In genomic region chr16:70395345-70395901, GRCh38 we compare ENCODE assay signal across 8 cellular contexts. TPM values are rescaled to one million over a fixed set of nuclear protein-coding genes. Genes with fewer than 3 reads are reported as not detected.
A peak's percentile ranks its signal among the peaks of the same experiment; 100 is the strongest.
DNase-seq lines count a peak whose midpoint lies in the region; ATAC-seq and TF ChIP-seq lines count a peak whose summit lies in the region.

No MANE protein-coding gene starts in this region.

- no peak overlapping the region for H3K9ac ChIP-seq in HCT116 (ENCODE audit: low read length)

- no peak overlapping the region for H3K27ac ChIP-seq in HCT116 (ENCODE audit: low read depth, low read length)

- intact Hi-C loops in HCT116 (cut with micrococcal nuclease), result loop anchor here (1.0 kb wide), 1 partner anchor 60 kb away; no protein-coding TSS in a partner anchor

- no peaks in the 10 kb centered on the region for H4K20me1 ChIP-seq in HCT116 (ENCODE audit: insufficient read depth)

- TF ChIP-seq POLR2A in HCT116 (IDR thresholded peaks at IDR 0.05; ENCODE audit: borderline replicate concordance, extremely low read depth, insufficient read depth, insufficient read length), result no peak

- H3K9me3 ChIP-seq in HCT116 (ENCODE audit: control insufficient read depth in 1 of 2, insufficient read depth in 1 of 2, low read depth in 1 of 2, low read length in 2 of 2), result no peaks in the 10 kb centered on the region

- no peaks in the 10 kb centered on the region for H3K79me2 ChIP-seq in HCT116 (ENCODE audit: insufficient read depth, low read length)

- H3K4me2 ChIP-seq in HCT116 (ENCODE audit: low read length), result peak overlapping the region; percentile 17; the same call in 1 of the 2 replicates

- H3K4me3 ChIP-seq in HCT116 (replicated peaks in 1 of 2; ENCODE audit: low read depth in 1 of 2, low read length in 2 of 2), result no peak overlapping the region

- CTCF ChIA-PET in HCT116 (lab: Charles Lee), result no interaction called here

- TF ChIP-seq CTCF in HCT116 (IDR thresholded peaks at IDR 0.05 in 2 of 3, conservative IDR thresholded peaks at IDR 0.05 in 1 of 3; ENCODE audit: borderline replicate concordance in 1 of 3, insufficient read depth in 1 of 3, low read depth in 2 of 3, low read length in 2 of 3), result peak; percentile 80 to 93 (median 91)

- BruUV-seq in HCT116 (replicated peaks; lab: Mats Ljungman, UMichigan), result no TSS peak

- peak; percentile 94 for TF ChIP-seq RAD21 in HCT116 (IDR thresholded peaks at IDR 0.05; ENCODE audit: low read depth)

- H3K36me3 ChIP-seq in HCT116 (ENCODE audit: control insufficient read depth in 1 of 2, insufficient read depth in 2 of 2, low read length in 2 of 2), result no peaks in the 10 kb centered on the region

- RAD21 ChIA-PET in HCT116 (lab: Charles Lee; ENCODE audit: low non-redundant PET in 1 of 2, low total read pairs in 2 of 2, uncharacterized antibody in 2 of 2, unreplicated experiment in 2 of 2), result no interaction called here

- ATAC-seq in HCT116, result peak; percentile 92

- in situ Hi-C loops in Caki2 (cut with HindIII; ENCODE audit: low pct_unique_long_range_greater_than_20kb, low sequenced_read_pairs), result no loop called here

- no peaks in the 10 kb centered on the region for H3K27me3 ChIP-seq in HCT116 (ENCODE audit: insufficient read depth, low read length)

- H3K9me2 ChIP-seq in HCT116 (ENCODE audit: insufficient read depth), result no peaks in the 10 kb centered on the region

- peaks cover 0 to 29% of the 10 kb centered on the region in 2 experiments; a peak in 3 of 4 replicates for H3K4me1 ChIP-seq in HCT116 (ENCODE audit: control insufficient read depth in 1 of 2, insufficient read depth in 2 of 2, low read length in 2 of 2)

- POLR2A ChIA-PET in HCT116 (lab: Charles Lee), result interaction anchor here (2.3 kb wide), 1 partner anchor 14 kb away, joined by 7 read pairs; no protein-coding TSS in a partner anchor

- DNase-seq in Caki2 (ENCODE audit: low read depth), result peak; percentile 37
- DNase-seq in HCT116 (ENCODE audit: low read depth, low spot score), result no peak
- DNase-seq in SKM-1 (lab: John Stamatoyannopoulos, UW; ENCODE audit: unreplicated experiment), result peak; percentile 68
- DNase-seq in activated naive CD8-positive, alpha-beta T cell treated with anti-CD3 and anti-CD28 coated beads, Interleukin-2, amount 50 U/mL, for 16 hours (ENCODE audit: low read depth, low spot score), result peak; percentile 25
- peak; percentile 60 for DNase-seq in hepatic stellate cell (ENCODE audit: low spot score)
- peak; percentile 28 to 64 (median 61) for DNase-seq in stimulated activated CD4-positive, alpha-beta T cell treated with anti-CD3 and anti-CD28 coated beads, Interleukin-12 subunit alpha, Interleukin-12 subunit beta, amount 100 ng/mL, for 48 hours (ENCODE audit: low read depth in 2 of 3, low spot score in 1 of 3)
- no peak for DNase-seq in DMS79 treated with DMSO at 0.1 percent for 48 hours (lab: John Stamatoyannopoulos, UW)
- DNase-seq in NCI-H524 treated with DMSO at 0.1 percent for 48 hours (lab: John Stamatoyannopoulos, UW), result no peak

- no peak overlapping the region for H2AFZ ChIP-seq in HCT116 (ENCODE audit: low read depth, low read length, poor library complexity, severe bottlenecking)

TF ChIP-seq in HCT116, 20 proteins besides CTCF, POLR2A, EP300 and RAD21:
- no peak for TF ChIP-seq SRF (IDR thresholded peaks at IDR 0.05; ENCODE audit: low read depth)
- no peak for TF ChIP-seq ATF3 (IDR thresholded peaks at IDR 0.05)
- TF ChIP-seq EZH2phosphoT487 (IDR thresholded peaks at IDR 0.05; ENCODE audit: borderline replicate concordance), result no peak
- TF ChIP-seq JUND (IDR thresholded peaks at IDR 0.05), result no peak
- no peak for TF ChIP-seq POLR2AphosphoS5 (IDR thresholded peaks at IDR 0.05; ENCODE audit: low read depth, low read length)
- TF ChIP-seq ZBTB33 (IDR thresholded peaks at IDR 0.05; ENCODE audit: extremely low read depth, insufficient replicate concordance, low read length), result no peak
- TF ChIP-seq FOSL1 (IDR thresholded peaks at IDR 0.05; ENCODE audit: low read depth), result no peak
- no peak for TF ChIP-seq YY1 (IDR thresholded peaks at IDR 0.05; ENCODE audit: extremely low read depth, insufficient replicate concordance, low read depth, low read length)
- no peak for TF ChIP-seq MAX (IDR thresholded peaks at IDR 0.05)
- no peak for TF ChIP-seq REST (IDR thresholded peaks at IDR 0.05; ENCODE audit: low read depth)
- no peak for TF ChIP-seq EGR1 (IDR thresholded peaks at IDR 0.05; ENCODE audit: low read depth)
- no peak for TF ChIP-seq SIN3A (IDR thresholded peaks at IDR 0.05; ENCODE audit: low read depth)
- no peak for TF ChIP-seq SP1 (IDR thresholded peaks at IDR 0.05; ENCODE audit: low read depth)
- no peak for TF ChIP-seq EZH2 (IDR thresholded peaks at IDR 0.05)
- no peak for TF ChIP-seq CBX3 (IDR thresholded peaks at IDR 0.05; ENCODE audit: low read depth)
- no peak for TF ChIP-seq CEBPB (IDR thresholded peaks at IDR 0.05; ENCODE audit: low read depth)
- TF ChIP-seq ELF1 (IDR thresholded peaks at IDR 0.05; ENCODE audit: borderline replicate concordance, low read depth), result no peak
- TF ChIP-seq TCF7L2 (IDR thresholded peaks at IDR 0.05; ENCODE audit: borderline replicate concordance, extremely low read depth, insufficient read depth, insufficient read length), result no peak

RNA-seq across cellular contexts. Expression of gene ST3GAL2, which starts 43.5 kb away (rescaled TPM):
- 34.1 and 38.0 TPM in 2 replicates for total RNA-seq in Caki2 (2014; rRNA removed; shearing (Covaris generic); ENCODE audit: low replicate concordance)
- 9.5 TPM for total RNA-seq in HCT116 (2021; ENCODE audit: unreplicated experiment)
- 4.0 and 6.3 TPM in 2 replicates for polyA plus RNA-seq in HCT116 (2012)

RNA-seq across cellular contexts. Expression of gene DDX19A, which starts 48.7 kb away (rescaled TPM):
- 22.2 and 29.9 TPM in 2 replicates for total RNA-seq in Caki2 (2014; rRNA removed; shearing (Covaris generic); ENCODE audit: low replicate concordance)
- 43.4 TPM for total RNA-seq in HCT116 (2021; ENCODE audit: unreplicated experiment)
- polyA plus RNA-seq in HCT116 (2012), result 19.5 and 22.5 TPM in 2 replicates

RNA-seq across cellular contexts. Expression of gene FCSK, which starts 59.0 kb away (rescaled TPM):
- 22.2 and 32.7 TPM in 2 replicates for total RNA-seq in Caki2 (2014; rRNA removed; shearing (Covaris generic); ENCODE audit: low replicate concordance)
- total RNA-seq in HCT116 (2021; ENCODE audit: unreplicated experiment), result 17.1 TPM
- 11.9 and 12.5 TPM in 2 replicates for polyA plus RNA-seq in HCT116 (2012)

Comparison
In these comparisons a context has a peak if more than half of its experiments do, and no peak if none do; other contexts are left out.
1. DNase-seq: peak in Caki2 (single experiment), SKM-1 (single experiment), activated naive CD8-positive, alpha-beta T cell treated with anti-CD3 and anti-CD28 coated beads, Interleukin-2, amount 50 U/mL, for 16 hours (single experiment), hepatic stellate cell (single experiment) and stimulated activated CD4-positive, alpha-beta T cell treated with anti-CD3 and anti-CD28 coated beads, Interleukin-12 subunit alpha, Interleukin-12 subunit beta, amount 100 ng/mL, for 48 hours (3 of 3); none in HCT116 (single experiment), DMS79 treated with DMSO at 0.1 percent for 48 hours (single experiment) and NCI-H524 treated with DMSO at 0.1 percent for 48 hours (single experiment).